Comparison of ENCODE assay signal across 2 cellular contexts in the genomic region with DNA sequence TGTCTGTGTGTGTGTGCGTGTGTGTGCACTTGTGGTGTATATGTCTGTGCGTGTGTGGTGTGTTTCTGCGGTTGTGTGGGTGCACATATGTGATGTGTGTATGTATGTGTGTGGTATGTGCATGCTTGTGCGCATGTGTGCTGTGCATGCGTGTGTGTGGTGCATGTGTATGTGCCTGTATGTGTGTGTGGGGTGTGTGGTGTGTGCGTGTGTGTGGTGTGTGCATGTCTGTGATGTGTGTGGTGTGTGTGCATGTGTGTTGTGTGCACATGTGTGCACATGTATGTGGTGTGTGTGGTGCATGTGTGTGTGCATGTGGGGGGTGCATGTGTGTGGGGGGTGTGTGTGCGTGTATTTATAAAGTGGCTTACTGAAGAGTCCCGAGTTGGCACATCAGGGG.
TF ChIP-seq lines count a peak whose summit lies in the region.

No MANE protein-coding gene starts in this region.

TF ChIP-seq in GM12891, 5 proteins besides CTCF, POLR2A, EP300 and RAD21:
- TF ChIP-seq POU2F2 (IDR thresholded peaks at IDR 0.05; ENCODE audit: low read depth, low read length) (no peak), PAX5 (IDR thresholded peaks at IDR 0.05; ENCODE audit: insufficient read depth, low read length, severe bottlenecking) (no peak), SPI1 (IDR thresholded peaks at IDR 0.05; ENCODE audit: low read depth, low read length) (no peak), POLR2AphosphoS5 (IDR thresholded peaks at IDR 0.05; ENCODE audit: low read depth, low read length) (no peak), TAF1 (IDR thresholded peaks at IDR 0.05; ENCODE audit: low read depth, low read length) (no peak)

TF ChIP-seq in H1, 55 proteins besides CTCF, POLR2A, EP300 and RAD21:
- TF ChIP-seq POLR2AphosphoS5 (IDR thresholded peaks at IDR 0.05; ENCODE audit: low read depth, low read length), result no peak
- no peak for TF ChIP-seq BCL11A (IDR thresholded peaks at IDR 0.05; ENCODE audit: low read depth in 2 of 2, low read length in 2 of 2)
- no peak for TF ChIP-seq JUN (IDR thresholded peaks at IDR 0.05; ENCODE audit: low read depth, low read length)
- TF ChIP-seq, protein P1, sequence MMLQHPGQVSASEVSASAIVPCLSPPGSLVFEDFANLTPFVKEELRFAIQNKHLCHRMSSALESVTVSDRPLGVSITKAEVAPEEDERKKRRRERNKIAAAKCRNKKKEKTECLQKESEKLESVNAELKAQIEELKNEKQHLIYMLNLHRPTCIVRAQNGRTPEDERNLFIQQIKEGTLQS (IDR thresholded peaks at IDR 0.05; ENCODE audit: insufficient read depth, low read depth, low read length), result no peak
- TF ChIP-seq RNF2 (IDR thresholded peaks at IDR 0.05; ENCODE audit: borderline replicate concordance, low read depth, low read length, missing control alignments, poor library complexity, severe bottlenecking), result no peak
- no peak for TF ChIP-seq HDAC6 (IDR thresholded peaks at IDR 0.05; ENCODE audit: low read depth, low read length)
- TF ChIP-seq GTF2F1 (IDR thresholded peaks at IDR 0.05; ENCODE audit: borderline replicate concordance, low read depth, low read length), result no peak
- TF ChIP-seq ZNF274 (IDR thresholded peaks at IDR 0.05; ENCODE audit: borderline replicate concordance, extremely low read depth, low read length), result no peak
TF ChIP-seq in H1: peak in this region for 0.
